In the genomic region with DNA sequence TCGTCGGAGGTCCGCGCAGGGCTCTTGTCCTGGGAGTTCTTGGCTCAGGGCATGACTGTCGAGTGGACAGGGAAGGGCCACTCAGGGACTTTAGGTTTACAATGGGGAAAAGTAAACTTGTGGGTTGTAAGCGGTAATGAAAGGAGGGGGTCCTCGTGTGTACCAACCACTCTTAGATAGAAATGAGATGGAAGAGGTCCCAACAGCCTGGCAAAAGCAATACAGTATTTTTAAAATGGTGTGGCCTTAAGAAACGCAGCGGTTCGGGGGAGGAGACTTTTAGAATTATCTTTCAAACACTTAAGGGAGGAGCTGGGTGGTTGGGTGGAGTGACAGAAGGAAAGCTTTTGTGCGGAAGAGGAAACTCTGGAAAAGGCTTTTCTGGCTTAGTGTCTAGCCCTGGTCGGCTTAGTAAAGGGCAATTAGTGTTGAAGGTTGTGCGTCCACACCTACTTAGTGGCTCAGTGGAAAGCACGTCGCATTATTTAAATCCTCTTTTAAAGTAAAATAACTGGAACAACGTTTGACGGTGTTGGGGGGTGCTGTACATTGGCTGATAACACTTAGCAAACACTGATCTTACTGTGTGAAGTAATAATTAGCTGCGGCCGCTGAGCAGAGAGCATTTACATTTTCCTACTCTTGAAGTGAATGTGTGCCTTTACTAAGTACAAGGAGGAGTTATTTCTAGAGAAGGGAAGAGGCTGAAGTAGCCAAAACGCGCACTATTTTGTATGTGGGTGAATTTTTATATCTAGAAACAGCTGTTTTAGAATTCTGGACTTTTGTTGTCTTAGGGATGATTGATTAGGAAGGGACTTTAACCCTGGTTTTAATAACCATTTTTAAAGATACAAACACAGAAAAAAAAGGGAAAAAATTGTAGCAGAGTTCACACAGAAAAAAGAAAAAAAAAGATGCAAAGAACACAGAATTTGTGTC, we compare ENCODE assay signal across 8 cellular contexts. TPM values are rescaled to one million over a fixed set of nuclear protein-coding genes. Genes with fewer than 3 reads are reported as not detected.
DNase-seq lines count a peak whose midpoint lies in the region; ATAC-seq and TF ChIP-seq lines count a peak whose summit lies in the region.

No MANE protein-coding gene starts in this region.

- peak overlapping the region; percentile 98 for H3K4me3 ChIP-seq in PC-3 (ENCODE audit: low read length)

- no peak for TF ChIP-seq CTCF in PC-3 (conservative IDR thresholded peaks at IDR 0.05; ENCODE audit: low read depth, low read length)

- BruUV-seq in PC-3 (replicated peaks; lab: Mats Ljungman, UMichigan), result no TSS peak

- peaks cover 45% of the 10 kb centered on the region for H3K4me1 Mint-ChIP-seq in activated naive CD4-positive, alpha-beta T cell treated with anti-CD3 and anti-CD28 coated beads for 36 hours (ENCODE audit: low read depth)

- peak overlapping the region; percentile 96 for H3K9ac ChIP-seq in PC-3 (ENCODE audit: low read length)

- peak overlapping the region; percentile 96 for H3K4me3 Mint-ChIP-seq in activated naive CD4-positive, alpha-beta T cell treated with anti-CD3 and anti-CD28 coated beads for 36 hours

- POLR2A ChIA-PET in PC-3 (lab: Charles Lee; ENCODE audit: unreplicated experiment), result interaction anchor here (0.6 to 1.0 kb wide), 5 partner anchors 8 to 54 kb away, joined by 3 to 6 read pairs (median 3); no protein-coding TSS in a partner anchor

- H2AFZ ChIP-seq in PC-3 (ENCODE audit: low read length), result peak overlapping the region; percentile 91

- CTCF ChIA-PET in PC-3 (lab: Charles Lee), result interaction anchor here (0.6 to 1.5 kb wide), 2 partner anchors 28 to 38 kb away, joined by 4 read pairs; no protein-coding TSS in a partner anchor
- CTCF ChIA-PET in activated naive CD4-positive, alpha-beta T cell treated with anti-CD3 and anti-CD28 coated beads for 36 hours (lab: Charles Lee), result interaction anchor here (0.6 to 4.3 kb wide), 5 partner anchors 35 to 957 kb away, joined by 3 to 29 read pairs (median 4); no protein-coding TSS in a partner anchor

- peaks cover 11% of the 10 kb centered on the region for H3K36me3 Mint-ChIP-seq in activated naive CD4-positive, alpha-beta T cell treated with anti-CD3 and anti-CD28 coated beads for 36 hours (ENCODE audit: low read depth)

- H3K9me3 ChIP-seq in PC-3 (ENCODE audit: low read length), result no peaks in the 10 kb centered on the region

- no peaks in the 10 kb centered on the region for H3K27me3 ChIP-seq in PC-3 (ENCODE audit: low read length)

- H3K36me3 ChIP-seq in PC-3 (ENCODE audit: low read depth, low read length), result 0 out of 2 replicates have a peak, but pooled peaks cover 3% of the 10 kb centered on the region

- H3K9me2 ChIP-seq in PC-3 (replicated peaks; ENCODE audit: low read length), result no peaks in the 10 kb centered on the region

- peak overlapping the region; percentile 95 for H3K4me2 ChIP-seq in PC-3 (ENCODE audit: low read length)

- H4K20me1 ChIP-seq in PC-3 (ENCODE audit: low read length), result peaks cover 24% of the 10 kb centered on the region

- intact Hi-C loops in PC-3 (cut with micrococcal nuclease), result loop anchor here (1.0 to 5.0 kb wide), 2 partner anchors 37 to 48 kb away; no protein-coding TSS in a partner anchor
- intact Hi-C loops in activated naive CD4-positive, alpha-beta T cell treated with anti-CD3 and anti-CD28 coated beads for 36 hours (cut with micrococcal nuclease), result loop anchor here (1.0 to 10.0 kb wide), 6 partner anchors 37 to 590 kb away; partner anchors contain the start of gene KSR1

- H3K79me2 ChIP-seq in PC-3 (ENCODE audit: low read length), result peaks cover 60% of the 10 kb centered on the region

- no peaks in the 10 kb centered on the region for H3K27me3 Mint-ChIP-seq in activated naive CD4-positive, alpha-beta T cell treated with anti-CD3 and anti-CD28 coated beads for 36 hours (ENCODE audit: low read depth)

- ATAC-seq in GM21528 (IDR thresholded peaks at IDR 0.05; ENCODE audit: low FRiP score, unreplicated experiment) (peak; percentile 42), PC-3 (peak; percentile 55)

- H3K9me3 Mint-ChIP-seq in activated naive CD4-positive, alpha-beta T cell treated with anti-CD3 and anti-CD28 coated beads for 36 hours, result no peaks in the 10 kb centered on the region

- H3K27ac Mint-ChIP-seq in activated naive CD4-positive, alpha-beta T cell treated with anti-CD3 and anti-CD28 coated beads for 36 hours, result peak overlapping the region; percentile 99

- DNase-seq in EL (peak; percentile 82), HuH-7 (ENCODE audit: low spot score) (peak; percentile 37), PC-3 (peak; percentile 63), germinal center (ENCODE audit: low spot score) (peak; percentile 42), nucleus accumbens (lab: John Stamatoyannopoulos, UW) (peak in 36 of 56 donors; percentile 1 to 72 (median 44)), retina (no peak)
- peak; percentile 70 for DNase-seq in activated naive CD4-positive, alpha-beta T cell treated with anti-CD3 and anti-CD28 coated beads for 36 hours

- peaks cover 19% of the 10 kb centered on the region for H3K4me1 ChIP-seq in PC-3 (ENCODE audit: insufficient read depth, low read length)

- H3F3A ChIP-seq in PC-3 (ENCODE audit: low read length, unreplicated experiment), result no peaks in the 10 kb centered on the region

- H3K27ac ChIP-seq in PC-3 (ENCODE audit: low read length), result peak overlapping the region; percentile 74

RNA-seq across cellular contexts. Expression of gene WSB1, which starts 1.0 kb away (rescaled TPM):
- total RNA-seq in PC-3 (2014; rRNA removed), result 32.0 and 35.1 TPM in 2 replicates
- 100 to 1,000 TPM; 112 to 118 TPM for total RNA-seq in activated naive CD4-positive, alpha-beta T cell treated with anti-CD3 and anti-CD28 coated beads for 36 hours
